In the genomic region with DNA sequence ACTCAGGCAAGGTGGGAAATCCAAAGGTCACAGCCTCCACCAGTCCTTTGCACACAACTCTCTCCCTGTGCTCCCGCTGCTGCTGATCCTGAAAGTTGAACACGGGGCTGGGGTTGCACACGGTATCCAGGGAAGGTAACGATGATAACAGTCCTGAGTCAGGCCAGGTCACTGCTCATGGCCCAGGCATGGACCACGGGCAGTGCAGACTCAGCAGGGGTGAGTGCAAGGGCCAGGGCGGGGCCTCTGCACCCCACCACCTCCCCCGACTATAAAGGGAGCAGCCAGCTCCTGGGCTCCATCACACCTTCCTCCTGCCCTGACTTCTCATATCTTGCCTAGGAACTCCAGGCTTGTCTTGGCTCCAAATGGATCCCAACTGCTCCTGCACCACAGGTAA, we compare ENCODE assay signal across 27 cellular contexts. TPM values are rescaled to one million over a fixed set of nuclear protein-coding genes. Genes with fewer than 3 reads are reported as not detected.
DNase-seq lines count a peak whose midpoint lies in the region; ATAC-seq, FAIRE-seq and TF ChIP-seq lines count a peak whose summit lies in the region.
"Had no signal": no experiment of that assay in that cellular context is flagged by ENCODE, and none has a peak within 500 bp of the region (broad histone marks: within the 10 kb centered on the region; RNA-seq: fewer than 3 reads in every experiment).

A gene (plus strand): TSS at position 301 of the 400 bp plus-strand sequence. CDS start 68 bp downstream, at position 369.

- no peak within 1 kb of the TSS for H2BK15ac ChIP-seq in H1 (ENCODE audit: low read length)

- H4K5ac ChIP-seq in H1 (ENCODE audit: insufficient read length, low read depth, low read length) = no peak within 1 kb of the TSS

- H3K4me1 ChIP-seq in HepG2 (ENCODE audit: insufficient read depth, low read length) = peaks cover 24% of the 10 kb centered on the region
- H3K4me1 ChIP-seq in right lobe of liver = peaks cover 0 to 19% (median 0%) of the 10 kb centered on the region in 4 donors
- peaks cover 0 to 7% (median 4%) of the 10 kb centered on the region in 4 experiments; a peak in 2 of 7 replicates for H3K4me1 ChIP-seq in H1 (replicated peaks in 1 of 4; ENCODE audit: control insufficient read depth in 3 of 4, insufficient read depth in 4 of 4, low read length in 3 of 4)
- H3K4me1 ChIP-seq: BE2C had no signal

- peaks cover 12% of the 10 kb centered on the region for H3K4me1 Mint-ChIP-seq in stimulated activated memory B cell treated with anti-CD40 and anti-IgM and Interleukin-4, amounts not matched to agents 10 μg/mL and 1 μg/mL and 100 μg/mL, for 72 hours

- H3K79me1 ChIP-seq in H1 (ENCODE audit: low read depth, low read length) = no peaks in the 10 kb centered on the region

- H2BK5ac ChIP-seq in H1 (ENCODE audit: low read depth, low read length) = no peak within 1 kb of the TSS

- H3K9ac ChIP-seq in HepG2 (ENCODE audit: insufficient read depth, low read depth, low read length) (no peak within 1 kb of the TSS), H1 (replicated peaks in 1 of 4; ENCODE audit: extremely low read depth in 1 of 4, low read depth in 3 of 4, low read length in 3 of 4) (no peak within 1 kb of the TSS)
- H3K9ac ChIP-seq: BLaER1 treated with 17β-estradiol and CSF1 and Interleukin-3, amounts not matched to agents 10 nM and 100 nM had no signal

- CTCF ChIA-PET in HepG2 (lab: Yijun Ruan, JAX; ENCODE audit: low intra/inter-chr PET ratio, low total read pairs) = no interaction called here
- CTCF ChIA-PET in H1 (lab: Charles Lee; ENCODE audit: partially characterized antibody) = interaction anchor here (1.0 to 5.5 kb wide), 4 partner anchors 9 to 50 kb away, joined by 3 to 28 read pairs (median 6); a partner anchor contains a TSS

- H3K79me2 ChIP-seq in HepG2 (ENCODE audit: insufficient read depth, low read length) (no peaks in the 10 kb centered on the region), H1 (ENCODE audit: control insufficient read depth in 1 of 2, insufficient read depth in 2 of 2, low read length in 2 of 2) (no peaks in the 10 kb centered on the region)

- no peak within 1 kb of the TSS for H3K4me3 Mint-ChIP-seq in stimulated activated memory B cell treated with anti-CD40 and anti-IgM and Interleukin-4, amounts not matched to agents 10 μg/mL and 1 μg/mL and 100 μg/mL, for 72 hours
- H3K4me3 Mint-ChIP-seq: CD14-positive monocyte; CD4-positive, alpha-beta T cell had no signal

- no peak within 1 kb of the TSS for H3K18ac ChIP-seq in H1 (ENCODE audit: extremely low read depth, low read length)

- H3K23me2 ChIP-seq in H1 (ENCODE audit: low read depth, low read length) = no peaks in the 10 kb centered on the region; the same call in 1 of the 2 replicates

- no peak within 1 kb of the TSS for H3K14ac ChIP-seq in H1 (ENCODE audit: insufficient read length)

- H3K27ac Mint-ChIP-seq in stimulated activated memory B cell treated with anti-CD40 and anti-IgM and Interleukin-4, amounts not matched to agents 10 μg/mL and 1 μg/mL and 100 μg/mL, for 72 hours = no peak within 1 kb of the TSS
- H3K27ac Mint-ChIP-seq: CD4-positive, alpha-beta T cell; CD8-positive, alpha-beta memory T cell had no signal

- no peak for FAIRE-seq in HepG2 (lab: Jason Lieb, UNC)
- FAIRE-seq in H1 (lab: Jason Lieb, UNC) = no peak
- FAIRE-seq: A549, D721Med, GM12892 had no signal

- in situ Hi-C loops in HepG2 (cut with HindIII; ENCODE audit: extremely low pct_ligation_motif_present, low pct_unique_long_range_greater_than_20kb) = no loop called here

- no peak within 1 kb of the TSS for H3K23ac ChIP-seq in H1 (ENCODE audit: insufficient read length)

- H2BK120ac ChIP-seq in H1 (replicated peaks; ENCODE audit: low read depth, low read length) = no peak within 1 kb of the TSS

- TF ChIP-seq EP300 in HepG2 (IDR thresholded peaks at IDR 0.05; ENCODE audit: low read depth in 2 of 2, low read length in 2 of 2) (no peak), HepG2 (CRISPR knock-in tag; IDR thresholded peaks at IDR 0.05; ENCODE audit: borderline replicate concordance) (no peak), H1 (IDR thresholded peaks at IDR 0.05; ENCODE audit: borderline replicate concordance in 1 of 2, low read depth in 2 of 2, low read length in 2 of 2) (no peak)

- DNase-seq in HepG2 (ENCODE audit: low spot score) = no peak
- DNase-seq in right lobe of liver = no peak
- no peak for DNase-seq in H1 (ENCODE audit: low read depth in 1 of 2, low spot score in 2 of 2)
- DNase-seq in coronary artery (ENCODE audit: low spot score) = no peak
- DNase-seq in HCEC 1CT = no peak
- DNase-seq in kidney tubule cell (ENCODE audit: low spot score) = no peak
- DNase-seq: 8988T; ACHN; AML-193; BE2C; CD4-positive, alpha-beta T cell; CD8-positive, alpha-beta memory T cell; DMS 273 treated with DMSO at 0.1 percent for 48 hours; DMS53; DMS79 treated with DMSO at 0.1 percent for 48 hours; GF-D8; GOT3; H7 had no signal

- H4K91ac ChIP-seq in H1 (replicated peaks; ENCODE audit: insufficient read length, low read length) = no peak within 1 kb of the TSS

- no peaks in the 10 kb centered on the region for H3K36me3 Mint-ChIP-seq in stimulated activated memory B cell treated with anti-CD40 and anti-IgM and Interleukin-4, amounts not matched to agents 10 μg/mL and 1 μg/mL and 100 μg/mL, for 72 hours
- H3K36me3 Mint-ChIP-seq: CD14-positive monocyte; CD8-positive, alpha-beta memory T cell had no signal

- H3K27ac ChIP-seq in HepG2 (ENCODE audit: extremely low read length, insufficient read depth, low read length) = no peak within 1 kb of the TSS
- no peak within 1 kb of the TSS for H3K27ac ChIP-seq in right lobe of liver
- H3K27ac ChIP-seq in H1 (ENCODE audit: low read depth, low read length) = no peak within 1 kb of the TSS
- H3K27ac ChIP-seq in coronary artery = no peak within 1 kb of the TSS
- H3K27ac ChIP-seq: A549; BLaER1 treated with 17β-estradiol and CSF1 and Interleukin-3, amounts not matched to agents 10 nM and 100 nM had no signal

- H3K4me3 ChIP-seq in HepG2 (replicated peaks in 1 of 3; ENCODE audit: insufficient read depth in 1 of 3, low read depth in 2 of 3, low read length in 3 of 3) = no peak within 1 kb of the TSS
- H3K4me3 ChIP-seq in right lobe of liver = no peak within 1 kb of the TSS
- no peak within 1 kb of the TSS for H3K4me3 ChIP-seq in H1 (ENCODE audit: extremely low read depth in 1 of 4, insufficient read depth in 2 of 4, low read depth in 3 of 4, low read length in 4 of 4)
- H3K4me3 ChIP-seq in coronary artery = no peak within 1 kb of the TSS
- H3K4me3 ChIP-seq: A549; BLaER1 treated with 17β-estradiol and CSF1 and Interleukin-3, amounts not matched to agents 10 nM and 100 nM had no signal

- TF ChIP-seq CTCF in HepG2 (CRISPR knock-in tag; IDR thresholded peaks at IDR 0.05) = no peak
- no peak for TF ChIP-seq CTCF in right lobe of liver (IDR thresholded peaks at IDR 0.05)
- TF ChIP-seq CTCF in H1 (IDR thresholded peaks at IDR 0.05; ENCODE audit: control extremely low read depth in 1 of 3, insufficient read depth in 1 of 3, low read depth in 1 of 3, low read length in 3 of 3) = no peak
- no peak for TF ChIP-seq CTCF in coronary artery (IDR thresholded peaks at IDR 0.05)

- H3K4me2 ChIP-seq in HepG2 (ENCODE audit: low read depth, low read length) (no peak within 1 kb of the TSS), H1 (ENCODE audit: insufficient read depth in 1 of 2, low read depth in 2 of 2, low read length in 2 of 2) (no peak within 1 kb of the TSS)
- H3K4me2 ChIP-seq: A549 had no signal

- H3K36me3 ChIP-seq in HepG2 (replicated peaks in 1 of 2; ENCODE audit: control insufficient read depth in 1 of 2, insufficient read depth in 2 of 2, low read length in 2 of 2) = no peaks in the 10 kb centered on the region
- no peaks in the 10 kb centered on the region for H3K36me3 ChIP-seq in right lobe of liver
- H3K36me3 ChIP-seq in H1 (ENCODE audit: control insufficient read depth in 2 of 4, insufficient read depth in 4 of 4, low read length in 3 of 4) = no peaks in the 10 kb centered on the region
- H3K36me3 ChIP-seq: BE2C; BLaER1 treated with 17β-estradiol and CSF1 and Interleukin-3, amounts not matched to agents 10 nM and 100 nM had no signal

- H2AK5ac ChIP-seq in H1 (ENCODE audit: low read depth, low read length) = no peak within 1 kb of the TSS

- no peak within 1 kb of the TSS for H3K56ac ChIP-seq in H1 (replicated peaks; ENCODE audit: insufficient read length, low read depth, low read length)

- intact Hi-C loops in HepG2 (cut with micrococcal nuclease; ENCODE audit: unreplicated experiment) (loop anchor here (10.0 kb wide), 1 partner anchor 47 kb away; a partner anchor contains a TSS), right lobe of liver (cut with DNase I) (no loop called here)

- H3K9me3 Mint-ChIP-seq in stimulated activated memory B cell treated with anti-CD40 and anti-IgM and Interleukin-4, amounts not matched to agents 10 μg/mL and 1 μg/mL and 100 μg/mL, for 72 hours = no peaks in the 10 kb centered on the region
- H3K9me3 Mint-ChIP-seq: CD4-positive, alpha-beta T cell; CD8-positive, alpha-beta memory T cell had no signal

- no peak within 1 kb of the TSS; the same call in 1 of the 2 replicates for H2BK20ac ChIP-seq in H1 (ENCODE audit: low read length)

- H2AFZ ChIP-seq in HepG2 (ENCODE audit: low read length) = no peak within 1 kb of the TSS
- no peak within 1 kb of the TSS for H2AFZ ChIP-seq in H1 (ENCODE audit: low read length)

- H3K4ac ChIP-seq in H1 (replicated peaks; ENCODE audit: insufficient read length, low read depth, low read length) = no peak within 1 kb of the TSS

- H4K8ac ChIP-seq in H1 (ENCODE audit: extremely low read depth, insufficient read depth, low read length) = peak within 1 kb of the TSS; percentile 35; the same call in 1 of the 2 replicates

- H3K27me3 ChIP-seq in HepG2 (ENCODE audit: control insufficient read depth in 1 of 2, insufficient read depth in 2 of 2, low read length in 2 of 2) (peaks cover 2 to 28% of the 10 kb centered on the region in 2 experiments; a peak in 3 of 5 replicates), right lobe of liver (no peaks in the 10 kb centered on the region), H1 (replicated peaks in 1 of 4; ENCODE audit: control insufficient read depth in 3 of 4, extremely low read depth in 1 of 4, insufficient read depth in 3 of 4, low read length in 3 of 4) (peaks cover 24 to 61% (median 48%) of the 10 kb centered on the region in 4 experiments)

- WGBS in HepG2 (ENCODE audit: low lambda C conversion rate) = 9% methylated on average over 4 of the region's 7 CpGs
- 30% methylated on average over 2 of the region's 7 CpGs for WGBS in right lobe of liver (ENCODE audit: insufficient coverage, low coverage, low lambda C conversion rate, missing lambda C conversion rate)
- WGBS in H1 (ENCODE audit: extremely low coverage in 1 of 2, insufficient coverage in 1 of 2, insufficient read length in 1 of 2, insufficient replicate concordance in 2 of 2, low coverage in 1 of 2, low lambda C conversion rate in 2 of 2, missing lambda C conversion rate in 1 of 2), 2 experiments = 83% methylated on average over 7 of the region's 7 CpGs; no CpG with 5 or more reads in 1 of the 2 experiments

- H4K20me1 ChIP-seq in HepG2 (ENCODE audit: insufficient read depth, low read length) (no peaks in the 10 kb centered on the region), H1 (replicated peaks in 1 of 2; ENCODE audit: control insufficient read depth in 1 of 2, insufficient read depth in 2 of 2, low read length in 2 of 2) (peaks cover 0 to 2% of the 10 kb centered on the region in 2 experiments)

- H2BK12ac ChIP-seq in H1 (ENCODE audit: low read depth, low read length) = no peak within 1 kb of the TSS

- TF ChIP-seq RAD21 in HepG2 (CRISPR knock-in tag; IDR thresholded peaks at IDR 0.05) (no peak), H1 (IDR thresholded peaks at IDR 0.05 in 1 of 2, conservative IDR thresholded peaks at IDR 0.05 in 1 of 2; ENCODE audit: low read depth in 2 of 2, low read length in 2 of 2) (no peak)

- TF ChIP-seq POLR2A in HepG2 (IDR thresholded peaks at IDR 0.05; ENCODE audit: insufficient read depth in 1 of 2, low read depth in 2 of 2, low read length in 2 of 2) (no peak), right lobe of liver (IDR thresholded peaks at IDR 0.05) (no peak), H1 (IDR thresholded peaks at IDR 0.05; ENCODE audit: control extremely low read depth in 1 of 2, low read depth in 2 of 2, low read length in 2 of 2) (no peak)

- peaks cover 28% of the 10 kb centered on the region for H3K27me3 Mint-ChIP-seq in stimulated activated memory B cell treated with anti-CD40 and anti-IgM and Interleukin-4, amounts not matched to agents 10 μg/mL and 1 μg/mL and 100 μg/mL, for 72 hours

- peak; percentile 17 for ATAC-seq in HepG2
- no peak for ATAC-seq in right lobe of liver
- peak; percentile 20 for ATAC-seq in stimulated activated memory B cell treated with anti-CD40 and anti-IgM and Interleukin-4, amounts not matched to agents 10 μg/mL and 1 μg/mL and 100 μg/mL, for 72 hours
- ATAC-seq: HCT116 had no signal

- H3K9me3 ChIP-seq in HepG2 (ENCODE audit: low read length) (no peaks in the 10 kb centered on the region), right lobe of liver (no peaks in the 10 kb centered on the region), H1 (ENCODE audit: insufficient read depth in 2 of 2, low read depth in 1 of 2, low read length in 1 of 2) (no peaks in the 10 kb centered on the region)
- H3K9me3 ChIP-seq: A549; BE2C; BLaER1 treated with 17β-estradiol and CSF1 and Interleukin-3, amounts not matched to agents 10 nM and 100 nM had no signal

- BruUV-seq in HepG2 (replicated peaks; lab: Mats Ljungman, UMichigan) = no TSS peak

- POLR2A ChIA-PET in HepG2 (lab: Yijun Ruan, JAX) (no interaction called here), H1 (lab: Charles Lee; ENCODE audit: partially characterized antibody) (interaction anchor here (1.3 to 9.1 kb wide), 2 partner anchors 10 to 18 kb away, joined by 5 to 74 read pairs; a partner anchor contains a TSS)

RNA-seq across cellular contexts. Expression of the gene that starts here (rescaled TPM):
- total RNA-seq in HepG2 (2016; rRNA removed; fragmentation: Illumina TruSeq; extraction: Trizol) (0.89 TPM in 1 of 2 replicates, not detected in the other), right lobe of liver (1 to 10 TPM in 3 of 6 experiments, not detected in 3; 1.6 to 7.7 (median 2.2) TPM)
- total RNA-seq in HepG2 (2016; cell fraction: cytosol; rRNA removed; fragmentation: Illumina TruSeq; extraction: Trizol; ENCODE audit: low read depth) = not detected in 2 replicates
- total RNA-seq in HepG2 (2016; cell fraction: insoluble cytoplasmic fraction; rRNA removed; fragmentation: Illumina TruSeq; extraction: Trizol) = 0.45 TPM in 1 of 2 replicates, not detected in the other
- total RNA-seq in HepG2 (2016; cell fraction: membrane; rRNA removed; fragmentation: Illumina TruSeq; extraction: Trizol) = not detected in 2 replicates
- total RNA-seq in HepG2 (2016; cell fraction: nucleus; rRNA removed; fragmentation: Illumina TruSeq; extraction: Trizol) = not detected in 2 replicates
- polyA plus RNA-seq in HepG2 (2011; rRNA removed) (not detected in 2 replicates), H1 (2011; rRNA removed) (not detected in 2 replicates)
- polyA plus RNA-seq in HepG2 (2011; cell fraction: cytosol; rRNA removed) = not detected in 2 replicates
- polyA plus RNA-seq in HepG2 (2011; cell fraction: nucleus; rRNA removed) = not detected in 2 replicates
- polyA plus RNA-seq in HepG2 (2012) = not detected in 2 replicates
- polyA plus RNA-seq in HepG2 (2016; cell fraction: cytosol; fragmentation: Illumina TruSeq; extraction: Trizol; ENCODE audit: low read depth) = 1.1 TPM in 1 of 2 replicates, not detected in the other
- polyA plus RNA-seq in HepG2 (2016; cell fraction: insoluble cytoplasmic fraction; fragmentation: Illumina TruSeq; extraction: Trizol; ENCODE audit: low read depth) = 1.3 TPM in 1 of 2 replicates, not detected in the other
- not detected in 2 replicates for polyA plus RNA-seq in HepG2 (2016; cell fraction: membrane; fragmentation: Illumina TruSeq; extraction: Trizol; ENCODE audit: low read depth)
- polyA plus RNA-seq in HepG2 (2016; cell fraction: nucleus; fragmentation: Illumina TruSeq; extraction: Trizol; ENCODE audit: insufficient read depth, low read depth) = not detected in 2 replicates
- not detected in 2 replicates for polyA minus RNA-seq in HepG2 (2011; rRNA and poly(A)+ RNA removed; ENCODE audit: low replicate concordance)
- polyA minus RNA-seq in HepG2 (2011; cell fraction: cytosol; rRNA and poly(A)+ RNA removed) = not detected in 2 replicates
- polyA minus RNA-seq in HepG2 (2011; cell fraction: nucleus; rRNA and poly(A)+ RNA removed) = not detected in 2 replicates
- not detected in 2 replicates for total RNA-seq in H1 (2021; fragmentation: NEBNext Ultra II Directional; extraction: Animal tissue kit (Norgen Biotek cat#: 25700))
- not detected for polyA plus RNA-seq in H1 (2011; cell fraction: cytosol; rRNA removed)
- polyA plus RNA-seq in H1 (2011; cell fraction: nucleus; rRNA removed) = not detected
- polyA plus RNA-seq in H1 (2012, experiment 1 of 2) = not detected in 4 replicates
- polyA plus RNA-seq in H1 (2012, experiment 2 of 2) = not detected
- polyA plus RNA-seq in H1 (2013, experiment 1 of 2) = not detected
- not detected for polyA plus RNA-seq in H1 (2013, experiment 2 of 2)
- not detected in 2 replicates for polyA minus RNA-seq in H1 (2011; rRNA and poly(A)+ RNA removed)
- polyA minus RNA-seq in H1 (2011; cell fraction: cytosol; rRNA and poly(A)+ RNA removed) = not detected
- polyA minus RNA-seq in H1 (2011; cell fraction: nucleus; rRNA and poly(A)+ RNA removed) = not detected
- total RNA-seq: CD4-positive, alpha-beta T cell; CD8-positive, alpha-beta memory T cell; Daoy; G401; H7 had no signal
- polyA plus RNA-seq: A549; CD14-positive monocyte; CD8-positive, alpha-beta memory T cell had no signal

Comparison
In these comparisons a context has a peak if more than half of its experiments do, and no peak if none do; other contexts are left out.
1. ATAC-seq: peak in HepG2 (single experiment) and stimulated activated memory B cell treated with anti-CD40 and anti-IgM and Interleukin-4, amounts not matched to agents 10 μg/mL and 1 μg/mL and 100 μg/mL, for 72 hours (single experiment); none in right lobe of liver (0 of 4).